ENCODE assay signal across 10 cellular contexts in the genomic region with DNA sequence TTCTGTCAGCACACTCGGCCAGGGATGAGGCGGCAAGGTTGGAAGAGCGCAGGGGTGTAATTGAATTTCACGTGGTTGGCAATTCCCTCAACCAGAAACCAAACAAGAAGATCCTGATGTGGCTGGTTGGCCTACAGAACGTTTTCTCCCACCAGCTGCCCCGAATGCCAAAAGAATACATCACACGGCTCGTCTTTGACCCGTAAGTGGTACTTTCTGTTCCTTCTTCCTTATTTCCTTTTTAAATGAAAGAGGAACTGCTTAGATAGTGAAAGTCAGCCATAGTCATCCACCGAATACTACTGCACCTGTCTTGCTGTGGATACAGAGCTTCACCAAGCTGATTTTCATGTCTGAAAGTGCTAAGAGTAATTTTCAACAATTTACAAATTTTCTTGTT.
A peak's percentile ranks its signal among the peaks of the same experiment; 100 is the strongest.
DNase-seq lines count a peak whose midpoint lies in the region; ATAC-seq, FAIRE-seq and TF ChIP-seq lines count a peak whose summit lies in the region.
"Had no signal": no experiment of that assay in that cellular context is flagged by ENCODE, and none has a peak within 500 bp of the region (broad histone marks: within the 10 kb centered on the region; RNA-seq: fewer than 3 reads in every experiment).

No MANE protein-coding gene starts in this region.

- peak; percentile 39 for DNase-seq in GM12892 (ENCODE audit: insufficient read length)
- DNase-seq in fibroblast of mammary gland (ENCODE audit: low read depth): peak; percentile 38
- no peak for DNase-seq in A673 (ENCODE audit: low spot score)
- no peak for DNase-seq in AG08395 (ENCODE audit: low spot score)
- DNase-seq in NCI-H2171 (lab: John Stamatoyannopoulos, UW): no peak
- no peak for DNase-seq in activated CD4-positive, alpha-beta T cell treated with anti-CD3 and anti-CD28 coated beads, Interleukin-2, amount 50 U/mL, for 48 hours
- DNase-seq: kidney had no signal

- POLR2A ChIA-PET in A673 (lab: Charles Lee; ENCODE audit: low non-redundant PET): no interaction called here

- BruUV-seq in A673 (replicated peaks; lab: Mats Ljungman, UMichigan): no TSS peak

- no peak overlapping the region for H3K4me3 ChIP-seq in fibroblast of mammary gland (ENCODE audit: control insufficient read depth, low read depth, low read length)
- H3K4me3 ChIP-seq in A673 (ENCODE audit: low read depth, low read length, poor library complexity, severe bottlenecking): no peak overlapping the region
- H3K4me3 ChIP-seq: body of pancreas had no signal

- H3K9me3 ChIP-seq in A673 (ENCODE audit: low read depth, low read length, poor library complexity, severe bottlenecking): no peaks in the 10 kb centered on the region
- H3K9me3 ChIP-seq: body of pancreas had no signal

- H3K27ac ChIP-seq in A673 (ENCODE audit: low read depth, low read length, poor library complexity, severe bottlenecking): no peak overlapping the region
- H3K27ac ChIP-seq: body of pancreas had no signal

- H3K27me3 ChIP-seq in A673 (replicated peaks; ENCODE audit: insufficient read depth, low read depth, low read length, poor library complexity): no peaks in the 10 kb centered on the region
- H3K27me3 ChIP-seq: body of pancreas had no signal

- peak; percentile 100 for ATAC-seq in GM21515 (IDR thresholded peaks at IDR 0.05; ENCODE audit: unreplicated experiment)
- ATAC-seq in HG03469 (IDR thresholded peaks at IDR 0.05; ENCODE audit: unreplicated experiment): peak; percentile 99
- ATAC-seq: body of pancreas had no signal

- no peak for TF ChIP-seq CTCF in fibroblast of mammary gland (conservative IDR thresholded peaks at IDR 0.05; ENCODE audit: control insufficient read depth, insufficient read depth, low read depth, low read length)
- TF ChIP-seq CTCF in A673 (conservative IDR thresholded peaks at IDR 0.05; ENCODE audit: low read depth, low read length): no peak

- FAIRE-seq in GM12892 (lab: Jason Lieb, UNC): peak; percentile 96
- FAIRE-seq: kidney had no signal

- CTCF ChIA-PET in A673 (lab: Charles Lee): no interaction called here

- intact Hi-C loops in A673 (cut with micrococcal nuclease; ENCODE audit: unreplicated experiment): no loop called here

- no peaks in the 10 kb centered on the region for H3K36me3 ChIP-seq in A673 (ENCODE audit: insufficient read depth, low read length, poor library complexity, severe bottlenecking)

- no peaks in the 10 kb centered on the region for H3K4me1 ChIP-seq in A673 (ENCODE audit: insufficient read depth, low read length, poor library complexity, severe bottlenecking)
- H3K4me1 ChIP-seq: body of pancreas had no signal

- TF ChIP-seq POLR2A in GM12892 (IDR thresholded peaks at IDR 0.05; ENCODE audit: low read depth, low read length): no peak

Comparison
In these comparisons a context has a peak if more than half of its experiments do, and no peak if none do; other contexts are left out.
1. DNase-seq: peak in GM12892 (single experiment) and fibroblast of mammary gland (single experiment); none in A673 (single experiment), AG08395 (single experiment), NCI-H2171 (single experiment) and activated CD4-positive, alpha-beta T cell treated with anti-CD3 and anti-CD28 coated beads, Interleukin-2, amount 50 U/mL, for 48 hours (0 of 2).